8 cellular contexts compared by ENCODE assay signal in the genomic region with DNA sequence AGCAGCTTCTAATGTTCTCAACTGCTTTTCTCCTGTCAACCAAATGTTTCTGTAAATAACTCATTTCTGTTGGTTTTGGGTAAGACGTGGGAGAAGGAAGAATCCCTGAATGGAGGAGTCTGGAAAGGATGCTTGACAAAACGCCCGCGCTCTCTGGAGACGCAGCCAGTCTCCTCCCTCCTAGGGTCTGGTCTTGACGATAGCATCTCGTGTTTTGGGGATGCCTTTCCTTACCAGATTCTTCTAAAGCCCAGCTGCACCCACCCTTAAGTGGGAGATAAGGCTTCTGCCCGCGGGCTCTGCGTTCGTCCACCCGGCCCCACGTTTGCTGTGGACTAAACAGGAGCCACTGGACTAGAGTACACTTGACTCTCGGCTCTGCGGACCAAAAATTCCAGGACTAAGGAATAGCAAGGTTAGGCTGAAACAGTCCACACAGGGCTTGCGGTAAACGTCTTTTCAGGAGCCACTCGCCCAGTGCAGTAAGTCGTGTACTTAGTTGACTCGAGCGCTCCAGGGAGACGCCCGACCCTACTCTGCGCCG.
DNase-seq lines count a peak whose midpoint lies in the region; ATAC-seq and TF ChIP-seq lines count a peak whose summit lies in the region.

No MANE protein-coding gene starts in this region.

- H3K4me3 ChIP-seq in retinal pigment epithelial cell (ENCODE audit: low read length): peak overlapping the region; percentile 63

- no peak for TF ChIP-seq CTCF in retinal pigment epithelial cell (conservative IDR thresholded peaks at IDR 0.05; ENCODE audit: low read depth, low read length)

- ATAC-seq in GM18498 (IDR thresholded peaks at IDR 0.05; ENCODE audit: unreplicated experiment): no peak

- DNase-seq in HCEC 1CT: peak; percentile 13
- DNase-seq in amniotic epithelial cell (ENCODE audit: low read depth): peak; percentile 43
- DNase-seq in hepatic stellate cell (ENCODE audit: low spot score): peak; percentile 25
- DNase-seq in retinal pigment epithelial cell (ENCODE audit: low read depth): no peak
- no peak for DNase-seq in NCI-H2196 treated with DMSO at 0.1 percent for 48 hours (lab: John Stamatoyannopoulos, UW; ENCODE audit: unreplicated experiment)
- DNase-seq in NCI-H2171 treated with DMSO at 0.1 percent for 48 hours (lab: John Stamatoyannopoulos, UW): no peak
- DNase-seq in NOMO-1 treated with dmso at 0.1 percent for 144 hours (lab: John Stamatoyannopoulos, UW; ENCODE audit: unreplicated experiment): no peak

Comparison
In these comparisons a context has a peak if more than half of its experiments do, and no peak if none do; other contexts are left out.
1. DNase-seq: peak in HCEC 1CT (single experiment), amniotic epithelial cell (single experiment) and hepatic stellate cell (single experiment); none in retinal pigment epithelial cell (single experiment), NCI-H2196 treated with DMSO at 0.1 percent for 48 hours (single experiment), NCI-H2171 treated with DMSO at 0.1 percent for 48 hours (single experiment) and NOMO-1 treated with dmso at 0.1 percent for 144 hours (single experiment).